Comparison of ENCODE assay signal across 1 cellular context in the genomic region with DNA sequence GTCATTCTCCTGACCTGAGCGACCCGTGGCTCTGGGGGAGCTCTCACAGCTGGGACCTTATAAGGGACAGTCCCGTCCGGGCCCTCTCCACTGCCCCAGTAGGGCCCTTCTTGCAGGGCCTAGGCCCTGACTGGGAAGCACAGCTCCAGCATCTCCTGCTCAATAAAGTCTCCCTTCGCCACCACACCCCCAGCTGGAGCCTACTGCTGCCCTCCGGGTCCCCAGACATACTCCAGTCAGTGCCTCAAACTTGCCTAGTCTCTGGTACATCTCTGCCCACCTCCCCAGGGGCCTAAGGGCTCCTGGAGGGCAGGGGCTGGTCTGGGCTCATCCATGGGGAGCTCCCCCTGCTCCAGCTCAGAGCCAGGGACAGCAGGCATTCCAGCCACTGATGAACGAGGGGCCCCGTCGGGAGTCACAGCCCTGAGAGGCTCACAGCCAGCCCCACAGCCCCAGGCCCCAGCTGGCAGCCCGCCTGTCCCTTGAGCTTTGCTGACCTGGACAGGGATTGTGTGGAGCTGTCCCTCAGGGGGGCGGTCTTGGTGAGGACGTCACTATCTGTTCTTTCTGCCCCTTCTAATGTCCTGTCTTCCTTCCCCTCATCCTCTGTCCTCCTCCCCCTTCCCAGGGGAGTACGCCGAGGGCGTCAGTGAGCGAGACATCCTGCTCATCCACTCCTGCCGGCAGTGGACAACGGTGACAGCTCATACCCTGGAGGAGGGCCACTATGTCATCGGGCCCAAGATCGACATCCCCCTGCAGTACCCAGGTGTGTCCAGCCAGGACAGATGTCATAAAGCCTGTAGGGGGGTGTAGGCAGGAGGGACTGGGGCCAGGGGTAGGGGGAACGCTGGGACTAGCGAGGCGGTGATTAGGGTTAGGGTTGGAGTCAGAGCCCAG.
TF ChIP-seq lines count a peak whose summit lies in the region.

No MANE protein-coding gene starts in this region.

TF ChIP-seq in K562, 482 proteins besides CTCF, POLR2A, EP300 and RAD21:
- peak; percentile 39; the same call in 1 of the 2 replicates for TF ChIP-seq TFAP4 (CRISPR knock-in tag; IDR thresholded peaks at IDR 0.05; ENCODE audit: borderline replicate concordance)
- TF ChIP-seq ZNF12 (CRISPR knock-in tag; IDR thresholded peaks at IDR 0.05) = no peak
TF ChIP-seq in K562: peak in this region for 1.
